ENCODE assay signal across 24 cellular contexts in genomic region chr14:82390586-82390985, GRCh38.
"Had no signal": no experiment of that assay in that cellular context is flagged by ENCODE, and none has a peak within 500 bp of the region (broad histone marks: within the 10 kb centered on the region; RNA-seq: fewer than 3 reads in every experiment).

No MANE protein-coding gene starts in this region.

- H3K4me1 ChIP-seq: colonic mucosa, foreskin keratinocyte, gastrocnemius medialis, heart right ventricle, left lung, lower lobe of right lung had no signal

- H3K9me3 ChIP-seq: colonic mucosa, esophagus muscularis mucosa, gastrocnemius medialis, left lung, lower lobe of right lung had no signal

- H3K27me3 Mint-ChIP-seq: dendritic cell treated with granulocyte-macrophage colony-stimulating factor and Interleukin-4, amounts not matched to agents 40 ng/mL and 50 ng/mL, for 4 days; effector memory CD8-positive, alpha-beta T cell; naive B cell had no signal

- ATAC-seq: effector memory CD8-positive, alpha-beta T cell; foreskin keratinocyte; gastrocnemius medialis; heart right ventricle; left cardiac atrium; left lung; left ventricle myocardium superior; lower lobe of right lung; mucosa of descending colon had no signal

- H3K4me3 ChIP-seq: colonic mucosa, esophagus muscularis mucosa, gastrocnemius medialis, heart right ventricle, left lung, lower lobe of right lung, mucosa of descending colon had no signal

- H3K36me3 ChIP-seq: colonic mucosa, esophagus muscularis mucosa, gastrocnemius medialis, heart right ventricle, left lung, lower lobe of right lung had no signal

- H3K4me3 Mint-ChIP-seq: dendritic cell treated with granulocyte-macrophage colony-stimulating factor and Interleukin-4, amounts not matched to agents 40 ng/mL and 50 ng/mL, for 4 days; effector memory CD8-positive, alpha-beta T cell; endodermal cell; immature natural killer cell; mesothelial cell of epicardium; naive B cell had no signal

- H3K27ac Mint-ChIP-seq: dendritic cell treated with granulocyte-macrophage colony-stimulating factor and Interleukin-4, amounts not matched to agents 40 ng/mL and 50 ng/mL, for 4 days; effector memory CD8-positive, alpha-beta T cell; endodermal cell; immature natural killer cell; mesothelial cell of epicardium; naive B cell had no signal

- H3K4me1 Mint-ChIP-seq: immature natural killer cell, mesothelial cell of epicardium, naive B cell had no signal

- H3K27me3 ChIP-seq: colonic mucosa, esophagus muscularis mucosa, foreskin keratinocyte, gastrocnemius medialis, heart right ventricle, left lung had no signal

- DNase-seq: colonic mucosa; cortex of kidney; effector CD8-positive, alpha-beta T cell; effector memory CD8-positive, alpha-beta T cell; endodermal cell; foreskin keratinocyte; gastrocnemius medialis; glutamatergic neuron; head of caudate nucleus; heart right ventricle; hypothalamus; immature natural killer cell; islet precursor cell; left cardiac atrium; left lung; left ventricle myocardium superior; lower lobe of right lung; mesenchymal stem cell; mucosa of descending colon; naive B cell had no signal

- H3K9me3 Mint-ChIP-seq: dendritic cell treated with granulocyte-macrophage colony-stimulating factor and Interleukin-4, amounts not matched to agents 40 ng/mL and 50 ng/mL, for 4 days; endodermal cell; mesothelial cell of epicardium had no signal

- H3K36me3 Mint-ChIP-seq: immature natural killer cell, mesothelial cell of epicardium, naive B cell had no signal

- H3K27ac ChIP-seq: colonic mucosa, esophagus muscularis mucosa, foreskin keratinocyte, gastrocnemius medialis, heart right ventricle, left lung, lower lobe of right lung had no signal

- FAIRE-seq: endothelial cell of umbilical vein had no signal
